In the genomic region with DNA sequence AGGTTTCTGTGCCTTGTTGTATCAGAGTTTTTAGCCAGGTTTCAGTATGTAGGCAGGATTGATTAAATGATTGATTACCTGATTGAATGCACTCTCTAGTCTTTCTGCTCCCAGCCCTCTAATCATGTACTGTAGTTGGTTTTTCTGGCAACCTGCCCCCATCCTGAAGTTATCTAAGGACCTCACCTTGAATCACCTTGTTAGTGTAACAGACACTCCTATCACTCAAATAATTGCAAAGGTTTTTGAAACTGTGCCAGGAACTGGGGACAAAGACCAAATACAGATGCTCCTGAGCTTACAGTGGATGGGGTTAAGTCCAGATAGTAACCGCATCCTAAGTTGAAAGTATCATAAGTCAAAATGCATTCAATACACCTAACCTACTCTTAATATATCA, we compare ENCODE assay signal across 16 cellular contexts.
"Had no signal": no experiment of that assay in that cellular context is flagged by ENCODE, and none has a peak within 500 bp of the region (broad histone marks: within the 10 kb centered on the region; RNA-seq: fewer than 3 reads in every experiment).

No MANE protein-coding gene starts in this region.

- H3K36me3 ChIP-seq: breast epithelium, spleen had no signal

- H3K9me3 ChIP-seq: breast epithelium, spleen, tibial artery had no signal

- DNase-seq: activated CD4-positive, alpha-beta memory T cell treated with anti-CD3 and anti-CD28 coated beads for 36 hours; activated CD4-positive, alpha-beta T cell treated with anti-CD3 and anti-CD28 coated beads for 48 hours; activated naive CD4-positive, alpha-beta T cell treated with anti-CD3 and anti-CD28 coated beads for 36 hours; activated naive CD8-positive, alpha-beta T cell treated with anti-CD3 and anti-CD28 coated beads, Interleukin-2, amount 10 ng/mL, durations not matched to agents 7 days and 5 days; activated T-cell treated with anti-CD3 and anti-CD28 coated beads, Interleukin-2, amount 50 U/mL, for 48 hours; amniotic stem cell; effector memory CD4-positive, alpha-beta T cell; foreskin keratinocyte; naive thymus-derived CD8-positive, alpha-beta T cell; retina; spleen; stimulated activated CD4-positive, alpha-beta T cell treated with anti-CD3 and anti-CD28 coated beads, Interleukin-4, amount 100 ng/mL, for 24 hours; stimulated activated naive CD4-positive, alpha-beta T cell treated with Interleukin-2 at 50 U/mL for 16 hours; tibial artery had no signal

- H3K4me3 ChIP-seq: breast epithelium, lung, spleen, tibial artery had no signal

- ATAC-seq: foreskin keratinocyte; naive thymus-derived CD8-positive, alpha-beta T cell had no signal

- H3K27me3 ChIP-seq: breast epithelium, foreskin keratinocyte, spleen, tibial artery had no signal

- H3K27ac ChIP-seq: breast epithelium, foreskin keratinocyte, spleen, tibial artery had no signal

- H3K4me1 ChIP-seq: breast epithelium, foreskin keratinocyte, tibial artery had no signal
